ENCODE assay signal across 28 cellular contexts in genomic region chr10:132062641-132063390, GRCh38. TPM values are rescaled to one million over a fixed set of nuclear protein-coding genes. Genes with fewer than 3 reads are reported as not detected.
DNase-seq lines count a peak whose midpoint lies in the region; ATAC-seq and TF ChIP-seq lines count a peak whose summit lies in the region.
"Had no signal": no experiment of that assay in that cellular context is flagged by ENCODE, and none has a peak within 500 bp of the region (broad histone marks: within the 10 kb centered on the region; RNA-seq: fewer than 3 reads in every experiment).

No MANE protein-coding gene starts in this region.

- H3K36me3 ChIP-seq in Peyer's patch (no peaks in the 10 kb centered on the region), suprapubic skin (no peaks in the 10 kb centered on the region), transverse colon (no peaks in the 10 kb centered on the region)
- H3K36me3 ChIP-seq: esophagus muscularis mucosa, ovary, thyroid gland, WERI-Rb-1 had no signal

- H3K4me3 ChIP-seq in Peyer's patch (no peak overlapping the region), suprapubic skin (no peak overlapping the region), transverse colon (no peak overlapping the region)
- H3K4me3 ChIP-seq: esophagus muscularis mucosa, ovary, smooth muscle cell, thyroid gland had no signal

- H3K4me1 ChIP-seq in Peyer's patch (peaks cover 0 to 9% (median 0%) of the 10 kb centered on the region in 4 donors), suprapubic skin (peaks cover 16% of the 10 kb centered on the region), transverse colon (peaks cover 0 to 12% (median 4%) of the 10 kb centered on the region in 4 donors)

- TF ChIP-seq CTCF in Peyer's patch (IDR thresholded peaks at IDR 0.05) = no peak
- no peak for TF ChIP-seq CTCF in suprapubic skin (IDR thresholded peaks at IDR 0.05)
- TF ChIP-seq CTCF in transverse colon (IDR thresholded peaks at IDR 0.05) = no peak

- no peak for ATAC-seq in stimulated activated naive CD8-positive, alpha-beta T cell treated with anti-CD3 and anti-CD28 coated beads, Interleukin-15, Interleukin-2, amounts not matched to agents 100 U/mL and 50 U/mL, for 24 hours
- ATAC-seq: HCT116, Panc1 had no signal

- 53% methylated on average over 16 of the region's 17 CpGs for WGBS in suprapubic skin
- WGBS in transverse colon (ENCODE audit: low coverage in 1 of 2), 2 donors = 64 to 68% methylated on average over 12 to 17 of the region's 17 CpGs

- peak; percentile 6 for DNase-seq in NCI-H2171 treated with DMSO at 0.1 percent for 48 hours (lab: John Stamatoyannopoulos, UW)
- DNase-seq in NCI-H2171 (lab: John Stamatoyannopoulos, UW) = no peak
- DNase-seq in Peyer's patch = peak; percentile 13 to 33 (median 26)
- peak; percentile 31 to 72 for DNase-seq in suprapubic skin (ENCODE audit: low spot score in 2 of 2)
- no peak for DNase-seq in stimulated activated naive CD8-positive, alpha-beta T cell treated with anti-CD3 and anti-CD28 coated beads, Interleukin-15, Interleukin-2, amounts not matched to agents 100 U/mL and 50 U/mL, for 24 hours
- no peak for DNase-seq in transverse colon
- no peak for DNase-seq in SKM-1 (lab: John Stamatoyannopoulos, UW; ENCODE audit: unreplicated experiment)
- DNase-seq: activated CD4-positive, alpha-beta T cell treated with anti-CD3 and anti-CD28 coated beads for 4 hours; activated gamma-delta T cell treated with Interleukin-2 at 50 U/mL for 16 hours; activated T-cell treated with anti-CD3 and anti-CD28 coated beads, Interleukin-2, amount 50 U/mL, for 48 hours; central memory CD4-positive, alpha-beta T cell; DMS79; Kasumi-1; NCI-H1436 treated with DMSO at 0.1 percent for 48 hours; NCI-H2081 treated with DMSO at 0.1 percent for 48 hours; NCI-H748 treated with DMSO at 0.1 percent for 48 hours; ovary; SHP77 treated with DMSO at 0.1 percent for 48 hours; SW 1271; T1000; thyroid gland; WERI-Rb-1 had no signal

- no peak overlapping the region for H3K27ac ChIP-seq in Peyer's patch
- H3K27ac ChIP-seq in layer of hippocampus (ENCODE audit: low read depth, low read length) = peak overlapping the region; percentile 95
- H3K27ac ChIP-seq in suprapubic skin = no peak overlapping the region
- no peak overlapping the region for H3K27ac ChIP-seq in transverse colon
- H3K27ac ChIP-seq: 22Rv1, esophagus muscularis mucosa, ovary, thyroid gland, WERI-Rb-1 had no signal

- in situ Hi-C loops in transverse colon (cut with MboI; ENCODE audit: low pct_ligation_motif_present in 1 of 4, low pct_unique_long_range_greater_than_20kb in 1 of 4, low sequenced_read_pairs in 3 of 4) = no loop called here

- H3K9me3 ChIP-seq in Peyer's patch (no peaks in the 10 kb centered on the region), suprapubic skin (no peaks in the 10 kb centered on the region), transverse colon (no peaks in the 10 kb centered on the region)
- H3K9me3 ChIP-seq: esophagus muscularis mucosa, ovary, thyroid gland had no signal

- intact Hi-C loops in transverse colon (cut with DNase I; ENCODE audit: low total_unique reads) = no loop called here

- TF ChIP-seq EP300 in suprapubic skin (IDR thresholded peaks at IDR 0.05) = no peak
- TF ChIP-seq EP300 in transverse colon (IDR thresholded peaks at IDR 0.05; ENCODE audit: low read depth) = no peak

- H3K27me3 ChIP-seq in Peyer's patch (no peaks in the 10 kb centered on the region), layer of hippocampus (ENCODE audit: control insufficient read depth, insufficient read depth, low read length) (no peaks in the 10 kb centered on the region), suprapubic skin (no peaks in the 10 kb centered on the region), transverse colon (peaks cover 8% of the 10 kb centered on the region)
- H3K27me3 ChIP-seq: esophagus muscularis mucosa, ovary, thyroid gland had no signal

- TF ChIP-seq POLR2A in Peyer's patch (IDR thresholded peaks at IDR 0.05) = no peak
- TF ChIP-seq POLR2A in suprapubic skin (IDR thresholded peaks at IDR 0.05) = no peak
- no peak for TF ChIP-seq POLR2A in transverse colon (IDR thresholded peaks at IDR 0.05)

RNA-seq across cellular contexts. Expression of gene JAKMIP3, which starts 2.9 kb away (rescaled TPM):
- 1 to 10 TPM in 1 of 4 donors, under 1 TPM in 3; 0.18 to 2.5 (median 0.23) TPM for total RNA-seq in Peyer's patch
- 1 to 10 TPM in 1 of 4 donors, under 1 TPM in 3; 0.15 to 2.4 (median 0.51) TPM for total RNA-seq in suprapubic skin
- 1 to 10 TPM in 1 of 4 donors, under 1 TPM in 3; 0.14 to 1.1 (median 0.28) TPM for total RNA-seq in transverse colon
- total RNA-seq: smooth muscle cell had no signal

Comparison
In these comparisons a context has a peak if more than half of its experiments do, and no peak if none do; other contexts are left out.
1. DNase-seq: peak in NCI-H2171 treated with DMSO at 0.1 percent for 48 hours (single experiment), Peyer's patch (3 of 3) and suprapubic skin (2 of 2); none in NCI-H2171 (single experiment), stimulated activated naive CD8-positive, alpha-beta T cell treated with anti-CD3 and anti-CD28 coated beads, Interleukin-15, Interleukin-2, amounts not matched to agents 100 U/mL and 50 U/mL, for 24 hours (single experiment), transverse colon (single experiment) and SKM-1 (single experiment).